In genomic region chr2:24779121-24779520, GRCh38 we compare ENCODE assay signal across 3 cellular contexts.
TF ChIP-seq lines count a peak whose summit lies in the region.

No MANE protein-coding gene starts in this region.

TF ChIP-seq in GM23338, 12 proteins besides CTCF, POLR2A, EP300 and RAD21 (continues in another document):
- TF ChIP-seq POLR2AphosphoS5 (IDR thresholded peaks at IDR 0.05; ENCODE audit: low read depth) (no peak), ZNF114 (CRISPR knock-in tag; IDR thresholded peaks at IDR 0.05) (no peak), CREB1 (CRISPR knock-in tag; IDR thresholded peaks at IDR 0.05; ENCODE audit: low read depth) (no peak), NANOG (IDR thresholded peaks at IDR 0.05; ENCODE audit: borderline replicate concordance) (no peak), ETS1 (IDR thresholded peaks at IDR 0.05) (no peak)

TF ChIP-seq in H1, 55 proteins besides CTCF, POLR2A, EP300 and RAD21:
- no peak for TF ChIP-seq PHF8 (conservative IDR thresholded peaks at IDR 0.05; ENCODE audit: low read depth, low read length)
- no peak for TF ChIP-seq ASH2L (IDR thresholded peaks at IDR 0.05; ENCODE audit: low read length)
- TF ChIP-seq E2F6 (IDR thresholded peaks at IDR 0.05): no peak
- no peak for TF ChIP-seq JUND (IDR thresholded peaks at IDR 0.05; ENCODE audit: low read length)
- 0 out of 2 replicates have a peak, but pooled peaks have one; percentile 21 for TF ChIP-seq TEAD4 (IDR thresholded peaks at IDR 0.05; ENCODE audit: low read depth, low read length)

TF ChIP-seq in HepG2, 621 proteins besides CTCF, POLR2A, EP300 and RAD21:
- TF ChIP-seq ZNF644 (CRISPR knock-in tag; IDR thresholded peaks at IDR 0.05; ENCODE audit: low read depth) (no peak), ELF3 (CRISPR knock-in tag; IDR thresholded peaks at IDR 0.05) (peak; percentile 86), NR2F1 (CRISPR knock-in tag; IDR thresholded peaks at IDR 0.05) (no peak), TEAD3 (CRISPR knock-in tag; optimal IDR thresholded peaks at IDR 0.05; ENCODE audit: borderline replicate concordance) (peak; percentile 84)
